In the genomic region with DNA sequence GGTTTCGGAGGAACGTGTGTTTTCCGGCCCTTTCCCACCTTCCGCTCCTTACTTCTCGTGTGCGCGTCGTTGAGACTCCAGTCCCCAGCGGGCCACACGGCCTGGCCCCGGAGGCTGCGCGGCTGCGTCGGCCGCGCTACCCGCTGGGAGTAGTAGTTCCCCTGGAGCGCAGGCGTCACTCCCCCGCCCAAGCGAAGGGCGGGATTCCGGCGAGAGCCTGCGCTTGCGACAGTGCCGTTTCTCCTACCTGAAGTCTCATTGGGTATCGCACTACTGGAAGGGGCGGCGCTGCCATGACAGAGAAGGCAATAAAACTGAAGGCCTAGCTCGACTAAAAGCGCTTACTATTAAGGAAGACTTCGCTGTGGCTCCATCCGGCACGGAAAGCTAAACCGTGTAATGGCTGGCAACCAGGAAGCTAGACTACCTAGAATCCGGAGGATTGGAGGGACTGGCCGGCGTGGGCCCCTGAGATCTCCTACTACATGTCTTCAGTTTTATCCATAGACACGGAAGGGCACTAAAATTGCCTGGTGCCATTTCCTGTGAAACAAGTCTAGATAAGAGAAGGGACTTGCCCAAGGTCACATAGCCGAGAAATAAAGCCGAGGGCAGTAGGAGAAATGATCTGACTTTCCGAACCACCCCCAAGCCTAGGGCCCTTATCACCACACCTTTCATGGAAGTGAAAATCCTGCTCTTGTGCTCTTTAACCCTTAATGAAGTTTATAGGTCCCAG, we compare ENCODE assay signal across 1 cellular context.
TF ChIP-seq lines count a peak whose summit lies in the region.

No MANE protein-coding gene starts in this region.

TF ChIP-seq in K562, 482 proteins besides CTCF, POLR2A, EP300 and RAD21 (continued from another document and continues in another):
- TF ChIP-seq, protein P1, sequence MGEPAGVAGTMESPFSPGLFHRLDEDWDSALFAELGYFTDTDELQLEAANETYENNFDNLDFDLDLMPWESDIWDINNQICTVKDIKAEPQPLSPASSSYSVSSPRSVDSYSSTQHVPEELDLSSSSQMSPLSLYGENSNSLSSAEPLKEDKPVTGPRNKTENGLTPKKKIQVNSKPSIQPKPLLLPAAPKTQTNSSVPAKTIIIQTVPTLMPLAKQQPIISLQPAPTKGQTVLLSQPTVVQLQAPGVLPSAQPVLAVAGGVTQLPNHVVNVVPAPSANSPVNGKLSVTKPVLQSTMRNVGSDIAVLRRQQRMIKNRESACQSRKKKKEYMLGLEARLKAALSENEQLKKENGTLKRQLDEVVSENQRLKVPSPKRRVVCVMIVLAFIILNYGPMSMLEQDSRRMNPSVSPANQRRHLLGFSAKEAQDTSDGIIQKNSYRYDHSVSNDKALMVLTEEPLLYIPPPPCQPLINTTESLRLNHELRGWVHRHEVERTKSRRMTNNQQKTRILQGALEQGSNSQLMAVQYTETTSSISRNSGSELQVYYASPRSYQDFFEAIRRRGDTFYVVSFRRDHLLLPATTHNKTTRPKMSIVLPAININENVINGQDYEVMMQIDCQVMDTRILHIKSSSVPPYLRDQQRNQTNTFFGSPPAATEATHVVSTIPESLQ (CRISPR knock-in tag; IDR thresholded peaks at IDR 0.05): peak; percentile 86
- TF ChIP-seq, protein P2, sequence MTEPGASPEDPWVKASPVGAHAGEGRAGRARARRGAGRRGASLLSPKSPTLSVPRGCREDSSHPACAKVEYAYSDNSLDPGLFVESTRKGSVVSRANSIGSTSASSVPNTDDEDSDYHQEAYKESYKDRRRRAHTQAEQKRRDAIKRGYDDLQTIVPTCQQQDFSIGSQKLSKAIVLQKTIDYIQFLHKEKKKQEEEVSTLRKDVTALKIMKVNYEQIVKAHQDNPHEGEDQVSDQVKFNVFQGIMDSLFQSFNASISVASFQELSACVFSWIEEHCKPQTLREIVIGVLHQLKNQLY (CRISPR knock-in tag; conservative IDR thresholded peaks at IDR 0.05): 0 out of 4 replicates have a peak, but pooled peaks of 1 of the 2 experiments have one; percentile 69
- TF ChIP-seq, protein P3, sequence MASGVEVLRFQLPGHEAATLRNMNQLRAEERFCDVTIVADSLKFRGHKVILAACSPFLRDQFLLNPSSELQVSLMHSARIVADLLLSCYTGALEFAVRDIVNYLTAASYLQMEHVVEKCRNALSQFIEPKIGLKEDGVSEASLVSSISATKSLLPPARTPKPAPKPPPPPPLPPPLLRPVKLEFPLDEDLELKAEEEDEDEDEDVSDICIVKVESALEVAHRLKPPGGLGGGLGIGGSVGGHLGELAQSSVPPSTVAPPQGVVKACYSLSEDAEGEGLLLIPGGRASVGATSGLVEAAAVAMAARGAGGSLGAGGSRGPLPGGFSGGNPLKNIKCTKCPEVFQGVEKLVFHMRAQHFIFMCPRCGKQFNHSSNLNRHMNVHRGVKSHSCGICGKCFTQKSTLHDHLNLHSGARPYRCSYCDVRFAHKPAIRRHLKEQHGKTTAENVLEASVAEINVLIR (CRISPR knock-in tag; IDR thresholded peaks at IDR 0.05): peak; percentile 47
- TF ChIP-seq BCOR (IDR thresholded peaks at IDR 0.05) (peak; percentile 61; the same call in 1 of the 2 replicates), CHD1 (IDR thresholded peaks at IDR 0.05; ENCODE audit: low read length) (no peak), TCF7 (IDR thresholded peaks at IDR 0.05; ENCODE audit: borderline replicate concordance) (no peak), ZNF311 (CRISPR knock-in tag; IDR thresholded peaks at IDR 0.05) (no peak), BHLHE40 (IDR thresholded peaks at IDR 0.05; ENCODE audit: low read length) (peak; percentile 66), EZH2 (IDR thresholded peaks at IDR 0.05; ENCODE audit: borderline replicate concordance, low read depth, low read length) (no peak), SMAD1 (IDR thresholded peaks at IDR 0.05; ENCODE audit: low read depth, low read length, partially characterized antibody) (peak; percentile 96), ELF4 (CRISPR knock-in tag; IDR thresholded peaks at IDR 0.05) (peak; percentile 76), NFRKB (IDR thresholded peaks at IDR 0.05; ENCODE audit: low read depth) (no peak; the same call in 1 of the 2 replicates), JUNB (CRISPR knock-in tag; conservative IDR thresholded peaks at IDR 0.05) (no peak), TAF1 (IDR thresholded peaks at IDR 0.05; ENCODE audit: control insufficient read depth, extremely low read depth, insufficient read depth, low read length, severe bottlenecking) (peak; percentile 95), KDM4B (IDR thresholded peaks at IDR 0.05; ENCODE audit: borderline replicate concordance in 2 of 2, low read depth in 1 of 2) (0 out of 4 replicates have a peak, but pooled peaks of 1 of the 2 experiments have one; percentile 29), FOXK1 (CRISPR knock-in tag; IDR thresholded peaks at IDR 0.05; ENCODE audit: borderline replicate concordance) (peak; percentile 90; the same call in 1 of the 2 replicates), SRSF1 (IDR thresholded peaks at IDR 0.05; ENCODE audit: low read depth, low read length) (no peak), CTBP1 (IDR thresholded peaks at IDR 0.05; ENCODE audit: borderline replicate concordance) (no peak; the same call in 1 of the 2 replicates), NFE2L1 (tag; IDR thresholded peaks at IDR 0.05; ENCODE audit: borderline replicate concordance, low read depth) (no peak), KLF10 (CRISPR knock-in tag; IDR thresholded peaks at IDR 0.05) (0 out of 2 replicates have a peak, but pooled peaks have one; percentile 11), NFYB (IDR thresholded peaks at IDR 0.05; ENCODE audit: extremely low read depth, insufficient read length) (no peak), ZBTB8A (IDR thresholded peaks at IDR 0.05; ENCODE audit: partially characterized antibody) (no peak), SIX5 (IDR thresholded peaks at IDR 0.05; ENCODE audit: borderline replicate concordance in 1 of 2, insufficient read depth in 1 of 2, low read depth in 1 of 2, low read length in 2 of 2) (peak; percentile 96 to 97), CXXC5 (CRISPR knock-in tag; IDR thresholded peaks at IDR 0.05) (peak; percentile 95), BRD9 (IDR thresholded peaks at IDR 0.05; ENCODE audit: low read depth, partially characterized antibody) (peak; percentile 74), ZC3H4 (CRISPR knock-in tag; IDR thresholded peaks at IDR 0.05; ENCODE audit: borderline replicate concordance) (no peak), PHB2 (IDR thresholded peaks at IDR 0.05; ENCODE audit: low read depth) (no peak), TAL1 (IDR thresholded peaks at IDR 0.05) (no peak)
- TF ChIP-seq, protein P4, sequence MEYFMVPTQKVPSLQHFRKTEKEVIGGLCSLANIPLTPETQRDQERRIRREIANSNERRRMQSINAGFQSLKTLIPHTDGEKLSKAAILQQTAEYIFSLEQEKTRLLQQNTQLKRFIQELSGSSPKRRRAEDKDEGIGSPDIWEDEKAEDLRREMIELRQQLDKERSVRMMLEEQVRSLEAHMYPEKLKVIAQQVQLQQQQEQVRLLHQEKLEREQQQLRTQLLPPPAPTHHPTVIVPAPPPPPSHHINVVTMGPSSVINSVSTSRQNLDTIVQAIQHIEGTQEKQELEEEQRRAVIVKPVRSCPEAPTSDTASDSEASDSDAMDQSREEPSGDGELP (CRISPR knock-in tag; IDR thresholded peaks at IDR 0.05; ENCODE audit: borderline replicate concordance): peak; percentile 73
- TF ChIP-seq, protein P5, sequence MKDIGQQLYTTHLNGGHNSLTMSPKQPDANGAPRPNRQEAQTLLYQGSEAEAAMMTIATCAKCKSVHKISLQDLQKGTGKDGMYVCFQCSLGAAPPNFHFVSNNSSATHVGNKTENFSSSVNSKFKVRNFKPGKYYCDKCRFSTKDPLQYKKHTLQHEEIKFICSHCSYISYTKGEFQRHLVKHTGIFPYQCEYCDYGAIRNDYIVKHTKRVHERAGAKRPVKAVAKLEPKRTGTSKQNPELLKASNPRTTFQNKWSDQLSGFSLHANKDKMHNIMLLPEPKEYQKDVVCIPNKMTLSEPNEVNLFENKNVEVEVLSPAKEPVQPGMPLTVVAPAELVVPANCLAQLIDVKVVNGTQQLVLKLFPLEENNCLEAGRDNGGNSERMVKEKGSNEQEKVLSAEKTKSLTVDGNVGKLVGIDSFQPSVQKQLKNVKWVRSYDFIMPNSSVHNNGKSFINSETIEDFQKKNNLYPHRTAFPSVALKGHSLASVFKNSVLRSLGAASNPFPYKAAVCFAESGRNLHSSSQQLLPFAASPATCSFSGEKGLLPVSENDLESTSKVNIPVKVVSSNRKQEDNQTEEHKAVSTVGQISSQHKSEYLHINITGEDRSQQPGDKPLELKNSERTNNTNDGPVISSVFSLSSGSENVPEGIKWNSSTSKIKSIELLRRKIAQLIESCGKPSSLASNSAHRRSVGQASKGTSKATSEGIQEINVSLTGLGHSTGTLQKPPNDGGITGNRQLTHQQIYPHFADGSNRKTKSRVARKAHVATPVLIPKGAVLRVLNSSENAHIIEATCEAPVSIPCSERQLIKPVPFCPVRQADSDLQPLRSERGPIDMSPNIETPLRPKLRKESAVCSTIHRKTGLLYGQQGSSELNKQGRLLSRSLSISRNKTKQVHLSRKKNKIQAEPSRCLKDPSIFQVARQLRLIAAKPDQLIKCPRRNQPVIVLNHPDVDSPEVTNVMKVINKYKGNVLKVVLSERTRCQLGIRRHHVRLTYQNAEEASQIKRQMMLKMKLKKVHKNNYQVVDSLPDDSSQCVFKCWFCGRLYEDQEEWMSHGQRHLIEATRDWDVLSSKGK (CRISPR knock-in tag; IDR thresholded peaks at IDR 0.05): 0 out of 2 replicates have a peak, but pooled peaks have one; percentile 7
- TF ChIP-seq, protein P6, sequence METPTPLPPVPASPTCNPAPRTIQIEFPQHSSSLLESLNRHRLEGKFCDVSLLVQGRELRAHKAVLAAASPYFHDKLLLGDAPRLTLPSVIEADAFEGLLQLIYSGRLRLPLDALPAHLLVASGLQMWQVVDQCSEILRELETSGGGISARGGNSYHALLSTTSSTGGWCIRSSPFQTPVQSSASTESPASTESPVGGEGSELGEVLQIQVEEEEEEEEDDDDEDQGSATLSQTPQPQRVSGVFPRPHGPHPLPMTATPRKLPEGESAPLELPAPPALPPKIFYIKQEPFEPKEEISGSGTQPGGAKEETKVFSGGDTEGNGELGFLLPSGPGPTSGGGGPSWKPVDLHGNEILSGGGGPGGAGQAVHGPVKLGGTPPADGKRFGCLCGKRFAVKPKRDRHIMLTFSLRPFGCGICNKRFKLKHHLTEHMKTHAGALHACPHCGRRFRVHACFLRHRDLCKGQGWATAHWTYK (CRISPR knock-in tag; IDR thresholded peaks at IDR 0.05): no peak
- TF ChIP-seq, protein P7, sequence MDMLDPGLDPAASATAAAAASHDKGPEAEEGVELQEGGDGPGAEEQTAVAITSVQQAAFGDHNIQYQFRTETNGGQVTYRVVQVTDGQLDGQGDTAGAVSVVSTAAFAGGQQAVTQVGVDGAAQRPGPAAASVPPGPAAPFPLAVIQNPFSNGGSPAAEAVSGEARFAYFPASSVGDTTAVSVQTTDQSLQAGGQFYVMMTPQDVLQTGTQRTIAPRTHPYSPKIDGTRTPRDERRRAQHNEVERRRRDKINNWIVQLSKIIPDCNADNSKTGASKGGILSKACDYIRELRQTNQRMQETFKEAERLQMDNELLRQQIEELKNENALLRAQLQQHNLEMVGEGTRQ (CRISPR knock-in tag; IDR thresholded peaks at IDR 0.05): no peak
- TF ChIP-seq, protein P8, sequence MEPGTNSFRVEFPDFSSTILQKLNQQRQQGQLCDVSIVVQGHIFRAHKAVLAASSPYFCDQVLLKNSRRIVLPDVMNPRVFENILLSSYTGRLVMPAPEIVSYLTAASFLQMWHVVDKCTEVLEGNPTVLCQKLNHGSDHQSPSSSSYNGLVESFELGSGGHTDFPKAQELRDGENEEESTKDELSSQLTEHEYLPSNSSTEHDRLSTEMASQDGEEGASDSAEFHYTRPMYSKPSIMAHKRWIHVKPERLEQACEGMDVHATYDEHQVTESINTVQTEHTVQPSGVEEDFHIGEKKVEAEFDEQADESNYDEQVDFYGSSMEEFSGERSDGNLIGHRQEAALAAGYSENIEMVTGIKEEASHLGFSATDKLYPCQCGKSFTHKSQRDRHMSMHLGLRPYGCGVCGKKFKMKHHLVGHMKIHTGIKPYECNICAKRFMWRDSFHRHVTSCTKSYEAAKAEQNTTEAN (CRISPR knock-in tag; IDR thresholded peaks at IDR 0.05): peak; percentile 36
- TF ChIP-seq, protein P9, sequence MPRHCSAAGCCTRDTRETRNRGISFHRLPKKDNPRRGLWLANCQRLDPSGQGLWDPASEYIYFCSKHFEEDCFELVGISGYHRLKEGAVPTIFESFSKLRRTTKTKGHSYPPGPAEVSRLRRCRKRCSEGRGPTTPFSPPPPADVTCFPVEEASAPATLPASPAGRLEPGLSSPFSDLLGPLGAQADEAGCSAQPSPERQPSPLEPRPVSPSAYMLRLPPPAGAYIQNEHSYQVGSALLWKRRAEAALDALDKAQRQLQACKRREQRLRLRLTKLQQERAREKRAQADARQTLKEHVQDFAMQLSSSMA (CRISPR knock-in tag; IDR thresholded peaks at IDR 0.05): peak; percentile 86; the same call in 1 of the 2 replicates
- TF ChIP-seq, protein P10, sequence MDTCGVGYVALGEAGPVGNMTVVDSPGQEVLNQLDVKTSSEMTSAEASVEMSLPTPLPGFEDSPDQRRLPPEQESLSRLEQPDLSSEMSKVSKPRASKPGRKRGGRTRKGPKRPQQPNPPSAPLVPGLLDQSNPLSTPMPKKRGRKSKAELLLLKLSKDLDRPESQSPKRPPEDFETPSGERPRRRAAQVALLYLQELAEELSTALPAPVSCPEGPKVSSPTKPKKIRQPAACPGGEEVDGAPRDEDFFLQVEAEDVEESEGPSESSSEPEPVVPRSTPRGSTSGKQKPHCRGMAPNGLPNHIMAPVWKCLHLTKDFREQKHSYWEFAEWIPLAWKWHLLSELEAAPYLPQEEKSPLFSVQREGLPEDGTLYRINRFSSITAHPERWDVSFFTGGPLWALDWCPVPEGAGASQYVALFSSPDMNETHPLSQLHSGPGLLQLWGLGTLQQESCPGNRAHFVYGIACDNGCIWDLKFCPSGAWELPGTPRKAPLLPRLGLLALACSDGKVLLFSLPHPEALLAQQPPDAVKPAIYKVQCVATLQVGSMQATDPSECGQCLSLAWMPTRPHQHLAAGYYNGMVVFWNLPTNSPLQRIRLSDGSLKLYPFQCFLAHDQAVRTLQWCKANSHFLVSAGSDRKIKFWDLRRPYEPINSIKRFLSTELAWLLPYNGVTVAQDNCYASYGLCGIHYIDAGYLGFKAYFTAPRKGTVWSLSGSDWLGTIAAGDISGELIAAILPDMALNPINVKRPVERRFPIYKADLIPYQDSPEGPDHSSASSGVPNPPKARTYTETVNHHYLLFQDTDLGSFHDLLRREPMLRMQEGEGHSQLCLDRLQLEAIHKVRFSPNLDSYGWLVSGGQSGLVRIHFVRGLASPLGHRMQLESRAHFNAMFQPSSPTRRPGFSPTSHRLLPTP (IDR thresholded peaks at IDR 0.05; ENCODE audit: borderline replicate concordance, extremely low read depth, insufficient read length): no peak
- TF ChIP-seq, protein P11, sequence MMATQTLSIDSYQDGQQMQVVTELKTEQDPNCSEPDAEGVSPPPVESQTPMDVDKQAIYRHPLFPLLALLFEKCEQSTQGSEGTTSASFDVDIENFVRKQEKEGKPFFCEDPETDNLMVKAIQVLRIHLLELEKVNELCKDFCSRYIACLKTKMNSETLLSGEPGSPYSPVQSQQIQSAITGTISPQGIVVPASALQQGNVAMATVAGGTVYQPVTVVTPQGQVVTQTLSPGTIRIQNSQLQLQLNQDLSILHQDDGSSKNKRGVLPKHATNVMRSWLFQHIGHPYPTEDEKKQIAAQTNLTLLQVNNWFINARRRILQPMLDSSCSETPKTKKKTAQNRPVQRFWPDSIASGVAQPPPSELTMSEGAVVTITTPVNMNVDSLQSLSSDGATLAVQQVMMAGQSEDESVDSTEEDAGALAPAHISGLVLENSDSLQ (IDR thresholded peaks at IDR 0.05): peak; percentile 75
